In the genomic region with DNA sequence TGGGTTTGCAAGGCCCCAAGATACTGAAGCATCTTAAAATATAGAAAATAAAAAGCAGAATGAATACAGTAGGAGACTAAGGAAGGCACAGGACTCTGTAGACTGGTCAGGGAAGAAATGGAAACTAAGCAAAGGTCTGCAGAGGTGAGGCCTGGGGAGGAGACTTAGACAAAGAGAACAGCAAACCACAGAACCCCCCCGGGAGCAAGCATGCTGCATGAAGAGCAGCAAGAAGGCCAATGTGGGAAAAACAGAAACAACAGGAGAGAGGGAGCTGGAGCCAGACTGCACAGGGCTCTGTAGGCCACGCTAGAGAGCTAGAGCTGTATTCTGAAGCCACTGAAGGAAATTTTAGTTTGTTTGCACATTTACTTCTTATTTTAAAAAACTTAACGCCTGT, we compare ENCODE assay signal across 26 cellular contexts.
"Had no signal": no experiment of that assay in that cellular context is flagged by ENCODE, and none has a peak within 500 bp of the region (broad histone marks: within the 10 kb centered on the region; RNA-seq: fewer than 3 reads in every experiment).

No MANE protein-coding gene starts in this region.

- H3K4me3 Mint-ChIP-seq: naive thymus-derived CD4-positive, alpha-beta T cell; nephron; neural progenitor cell; stimulated activated naive CD8-positive, alpha-beta T cell treated with anti-CD3 and anti-CD28 coated beads, Interleukin-15, amount 100 ng/mL, for 72 hours had no signal

- DNase-seq: dorsolateral prefrontal cortex; effector CD4-positive, alpha-beta T cell; foreskin fibroblast; gastrocnemius medialis; heart left ventricle; left cardiac atrium; left lung; mesenchymal stem cell; midbrain; naive thymus-derived CD4-positive, alpha-beta T cell; ovary; posterior cingulate gyrus; psoas muscle; right cardiac atrium; small intestine; stimulated activated CD4-positive, alpha-beta T cell treated with anti-CD3 and anti-CD28 coated beads, Interleukin-15, amount 100 ng/mL, for 24 hours; stimulated activated CD4-positive, alpha-beta T cell treated with anti-CD3 and anti-CD28 coated beads, Interleukin-4, amount 100 ng/mL, for 1 hour; stimulated activated CD8-positive, alpha-beta memory T cell treated with anti-CD3 and anti-CD28 coated beads, Interleukin-4, amount 100 ng/mL, for 48 hours; stimulated activated naive CD4-positive, alpha-beta T cell; stimulated activated naive CD8-positive, alpha-beta T cell treated with anti-CD3 and anti-CD28 coated beads, Interleukin-15, amount 100 ng/mL, for 72 hours; thyroid gland; trophoblast cell had no signal

- H3K4me3 ChIP-seq: dorsolateral prefrontal cortex, gastrocnemius medialis, heart left ventricle, hepatocyte, left lung, neural progenitor cell, ovary, psoas muscle, thyroid gland, vagina had no signal

- H3K36me3 Mint-ChIP-seq: naive thymus-derived CD4-positive, alpha-beta T cell; neural progenitor cell had no signal

- ATAC-seq: gastrocnemius medialis; heart left ventricle; left cardiac atrium; left lung; naive thymus-derived CD4-positive, alpha-beta T cell; psoas muscle; right cardiac atrium; stimulated activated naive CD8-positive, alpha-beta T cell treated with anti-CD3 and anti-CD28 coated beads, Interleukin-15, amount 100 ng/mL, for 72 hours had no signal

- H3K27ac ChIP-seq: dorsolateral prefrontal cortex, gastrocnemius medialis, heart left ventricle, hepatocyte, left lung, neural progenitor cell, ovary, psoas muscle, thyroid gland, vagina had no signal

- H3K27me3 Mint-ChIP-seq: stimulated activated naive CD8-positive, alpha-beta T cell treated with anti-CD3 and anti-CD28 coated beads, Interleukin-15, amount 100 ng/mL, for 72 hours had no signal

- H3K4me1 Mint-ChIP-seq: nephron; neural progenitor cell; stimulated activated naive CD8-positive, alpha-beta T cell treated with anti-CD3 and anti-CD28 coated beads, Interleukin-15, amount 100 ng/mL, for 72 hours had no signal

- H3K36me3 ChIP-seq: gastrocnemius medialis, heart left ventricle, left lung, neural progenitor cell, ovary, thyroid gland, vagina had no signal

- H3K4me2 ChIP-seq: hepatocyte, neural progenitor cell had no signal

- H3K4me1 ChIP-seq: gastrocnemius medialis, heart left ventricle, left lung, neural progenitor cell, psoas muscle, thyroid gland, vagina had no signal

- H3K27ac Mint-ChIP-seq: naive thymus-derived CD4-positive, alpha-beta T cell; nephron; neural progenitor cell had no signal

- H3K9ac ChIP-seq: neural progenitor cell had no signal

- H3K27me3 ChIP-seq: gastrocnemius medialis, heart left ventricle, hepatocyte, left lung, neural progenitor cell, ovary, thyroid gland, vagina had no signal

- H3K9me3 Mint-ChIP-seq: nephron; neural progenitor cell; stimulated activated naive CD8-positive, alpha-beta T cell treated with anti-CD3 and anti-CD28 coated beads, Interleukin-15, amount 100 ng/mL, for 72 hours had no signal

- H3K9me3 ChIP-seq: gastrocnemius medialis, heart left ventricle, left lung, ovary, psoas muscle, thyroid gland, vagina had no signal
